ENCODE assay signal across 14 cellular contexts in the genomic region with DNA sequence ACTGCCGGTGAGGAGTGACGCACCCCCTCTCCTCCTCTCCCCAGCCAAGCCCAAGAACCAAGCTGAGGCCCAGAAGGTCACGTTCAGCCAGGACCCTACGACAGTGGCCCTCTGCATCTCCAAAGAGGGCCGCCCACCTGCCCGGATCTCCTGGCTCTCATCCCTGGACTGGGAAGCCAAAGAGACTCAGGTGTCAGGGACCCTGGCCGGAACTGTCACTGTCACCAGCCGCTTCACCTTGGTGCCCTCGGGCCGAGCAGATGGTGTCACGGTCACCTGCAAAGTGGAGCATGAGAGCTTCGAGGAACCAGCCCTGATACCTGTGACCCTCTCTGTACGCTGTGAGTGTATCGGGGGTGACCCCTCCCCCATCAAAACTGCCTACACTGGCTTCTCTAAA. TPM values are rescaled to one million over a fixed set of nuclear protein-coding genes. Genes with fewer than 3 reads are reported as not detected.
DNase-seq lines count a peak whose midpoint lies in the region; ATAC-seq, FAIRE-seq and TF ChIP-seq lines count a peak whose summit lies in the region.
"Had no signal": no experiment of that assay in that cellular context is flagged by ENCODE, and none has a peak within 500 bp of the region (broad histone marks: within the 10 kb centered on the region; RNA-seq: fewer than 3 reads in every experiment).

No MANE protein-coding gene starts in this region.

- H3K4me2 ChIP-seq in K562 (ENCODE audit: insufficient read depth, low read length) (no peak overlapping the region), osteoblast (ENCODE audit: insufficient read depth, low read length) (no peak overlapping the region)

- no peak for TF ChIP-seq CTCF in K562 (IDR thresholded peaks at IDR 0.05 in 2 of 3, conservative IDR thresholded peaks at IDR 0.05 in 1 of 3; ENCODE audit: insufficient read depth in 2 of 3, low read depth in 1 of 3, low read length in 3 of 3)
- TF ChIP-seq CTCF in endothelial cell (IDR thresholded peaks at IDR 0.05; ENCODE audit: unreplicated experiment), result no peak
- no peak for TF ChIP-seq CTCF in osteoblast (IDR thresholded peaks at IDR 0.05; ENCODE audit: extremely low read depth, low read depth, low read length)
- TF ChIP-seq CTCF in type B pancreatic cell (conservative IDR thresholded peaks at IDR 0.05), result no peak

- H3K4me1 Mint-ChIP-seq in endothelial cell (ENCODE audit: unreplicated experiment) (peaks cover 60% of the 10 kb centered on the region), type B pancreatic cell (ENCODE audit: unreplicated experiment) (peaks cover 10% of the 10 kb centered on the region)

- TF ChIP-seq EP300 in K562 (IDR thresholded peaks at IDR 0.05; ENCODE audit: low read length), result no peak

- H3K9me1 ChIP-seq in K562 (ENCODE audit: control insufficient read depth, insufficient read depth, low read length), result no peaks in the 10 kb centered on the region

- H3K9ac ChIP-seq in K562 (ENCODE audit: insufficient read depth in 1 of 2, low read depth in 2 of 2, low read length in 2 of 2), result no peak overlapping the region

- in situ Hi-C loops in K562 (cut with MboI), result no loop called here

- BruUV-seq in K562 (replicated peaks; lab: Mats Ljungman, UMichigan), result no TSS peak

- H3K27me3 ChIP-seq in K562 (ENCODE audit: control insufficient read depth in 2 of 2, insufficient read depth in 2 of 2, low read length in 2 of 2) (no peaks in the 10 kb centered on the region), osteoblast (ENCODE audit: insufficient read depth, low read length) (no peaks in the 10 kb centered on the region)

- peak overlapping the region; percentile 87 for H3K27ac Mint-ChIP-seq in endothelial cell (ENCODE audit: unreplicated experiment)
- peak overlapping the region; percentile 57 for H3K27ac Mint-ChIP-seq in type B pancreatic cell
- H3K27ac Mint-ChIP-seq: CD8-positive, alpha-beta memory T cell; H9 had no signal

- no peak for FAIRE-seq in K562 (lab: Jason Lieb, UNC)
- FAIRE-seq: GM19239, HTR-8/SVneo had no signal

- H3K27ac ChIP-seq in K562 (ENCODE audit: extremely low read depth, low read depth, low read length) (no peak overlapping the region), osteoblast (ENCODE audit: low read depth, low read length) (no peak overlapping the region)

- intact Hi-C loops in K562 (cut with micrococcal nuclease), result no loop called here

- ATAC-seq in K562, result no peak

- H3K9me3 Mint-ChIP-seq in endothelial cell (ENCODE audit: unreplicated experiment), result no peaks in the 10 kb centered on the region
- no peaks in the 10 kb centered on the region for H3K9me3 Mint-ChIP-seq in type B pancreatic cell
- H3K9me3 Mint-ChIP-seq: CD14-positive monocyte; CD8-positive, alpha-beta memory T cell; H9 had no signal

- H3K36me3 Mint-ChIP-seq in endothelial cell (ENCODE audit: low read depth, unreplicated experiment), result peaks cover 66% of the 10 kb centered on the region
- peaks cover 32% of the 10 kb centered on the region for H3K36me3 Mint-ChIP-seq in type B pancreatic cell

- H3K79me2 ChIP-seq in K562 (ENCODE audit: control insufficient read depth, insufficient read depth, low read length) (no peaks in the 10 kb centered on the region), osteoblast (ENCODE audit: insufficient read depth, low read length) (peaks cover 5% of the 10 kb centered on the region)

- DNase-seq in K562 (ENCODE audit: extremely low read depth in 1 of 4, low spot score in 3 of 4) (peak in 1 of 4 experiments; percentile 5), endothelial cell (ENCODE audit: low spot score) (no peak), osteoblast (ENCODE audit: insufficient read length, low spot score, missing footprints) (peak; percentile 49), type B pancreatic cell (ENCODE audit: extremely low spot score, unreplicated experiment) (no peak), 8988T (no peak), KG1 (lab: John Stamatoyannopoulos, UW) (no peak)
- DNase-seq: DMS53, GF-D8, GOT3, H9 had no signal

- no peak overlapping the region for H2AFZ ChIP-seq in K562 (ENCODE audit: low read depth, low read length)
- no peak overlapping the region for H2AFZ ChIP-seq in osteoblast (ENCODE audit: low read length)

- H3K4me1 ChIP-seq in K562 (replicated peaks in 1 of 2; ENCODE audit: control insufficient read depth in 2 of 2, insufficient read depth in 2 of 2, low read length in 2 of 2) (peaks cover 0 to 4% of the 10 kb centered on the region in 2 experiments; a peak in 1 of 5 replicates), osteoblast (ENCODE audit: insufficient read depth, low read length) (peaks cover 19% of the 10 kb centered on the region)

- no peaks in the 10 kb centered on the region for H3K9me3 ChIP-seq in K562 (replicated peaks; ENCODE audit: control insufficient read depth, insufficient read depth, low read depth, low read length)
- no peaks in the 10 kb centered on the region for H3K9me3 ChIP-seq in osteoblast (ENCODE audit: low read depth, low read length)

- 89% methylated on average over 13 of the region's 14 CpGs for WGBS in K562 (ENCODE audit: insufficient coverage, low coverage, missing lambda C conversion rate)

- POLR2A ChIA-PET in K562 (lab: Yijun Ruan, JAX), result interaction anchor here (0.6 to 1.4 kb wide), 2 partner anchors 18 to 547 kb away, joined by 3 to 4 read pairs; no protein-coding TSS in a partner anchor

- H3K36me3 ChIP-seq in K562 (ENCODE audit: control insufficient read depth, insufficient read depth, low read length), result peaks cover 64% of the 10 kb centered on the region
- H3K36me3 ChIP-seq in osteoblast (ENCODE audit: insufficient read depth, low read length), result peaks cover 56% of the 10 kb centered on the region

- no peak overlapping the region for H3K4me3 ChIP-seq in K562
- no peak overlapping the region for H3K4me3 ChIP-seq in osteoblast (ENCODE audit: insufficient read depth, low read length)

- H3K27me3 Mint-ChIP-seq in endothelial cell (ENCODE audit: unreplicated experiment) (peaks cover 27% of the 10 kb centered on the region), type B pancreatic cell (no peaks in the 10 kb centered on the region)

- CTCF ChIA-PET in K562 (lab: Yijun Ruan, JAX; ENCODE audit: low intra/inter-chr PET ratio), result no interaction called here

- no peak for TF ChIP-seq RAD21 in K562 (CRISPR knock-in tag; conservative IDR thresholded peaks at IDR 0.05 in 1 of 2, IDR thresholded peaks at IDR 0.05 in 1 of 2)

- H3K4me3 Mint-ChIP-seq in endothelial cell (ENCODE audit: unreplicated experiment), result peak overlapping the region; percentile 76
- H3K4me3 Mint-ChIP-seq in type B pancreatic cell, result no peak overlapping the region
- H3K4me3 Mint-ChIP-seq: CD14-positive monocyte; CD8-positive, alpha-beta memory T cell; H9 had no signal

- no peak for TF ChIP-seq POLR2A in K562 (conservative IDR thresholded peaks at IDR 0.05)

- H4K20me1 ChIP-seq in K562 (replicated peaks; ENCODE audit: control insufficient read depth, insufficient read depth, low read length) (no peaks in the 10 kb centered on the region), osteoblast (ENCODE audit: insufficient read depth, low read length) (peaks cover 15% of the 10 kb centered on the region)

RNA-seq across cellular contexts. Expression of gene TOMM40, which starts 19.2 kb away (rescaled TPM):
- total RNA-seq in K562 (2011; cell fraction: chromatin; rRNA removed; ENCODE audit: low replicate concordance), result 24.5 and 69.0 TPM in 2 replicates
- total RNA-seq in K562 (2011; cell fraction: nucleolus; rRNA removed), result 64.5 and 69.3 TPM in 2 replicates
- 42.7 and 46.9 TPM in 2 replicates for total RNA-seq in K562 (2011; cell fraction: nucleoplasm; rRNA removed)
- 194 and 237 TPM in 2 replicates for total RNA-seq in K562 (2014; rRNA removed)
- total RNA-seq in K562 (2014; rRNA removed; fragmentation: Illumina TruSeq; extraction: Trizol), result 71.1 and 81.5 TPM in 2 replicates
- 165 and 169 TPM in 2 replicates for total RNA-seq in K562 (2015; rRNA removed; fragmentation: Illumina TruSeq; extraction: Trizol)
- total RNA-seq in K562 (2021), result 290 and 296 TPM in 2 replicates
- polyA plus RNA-seq in K562 (2011; rRNA removed), result 101 and 117 TPM in 2 replicates
- polyA plus RNA-seq in K562 (2011; cell fraction: cytosol; rRNA removed), result 146 and 312 TPM in 2 replicates
- 73.1 and 101 TPM in 2 replicates for polyA plus RNA-seq in K562 (2011; cell fraction: nucleus; rRNA removed)
- 116 and 170 TPM in 2 replicates for polyA plus RNA-seq in K562 (2012)
- polyA plus RNA-seq in K562 (2014; fragmentation: Illumina TruSeq; extraction: Trizol), result 160 and 200 TPM in 2 replicates
- polyA plus RNA-seq in K562 (2014; fragmentation: Nextera tagmentation; extraction: Ambion mirVana), result 1 to 10 TPM in 1 of 2 experiments, under 1 TPM in 1; 0.89 to 5.4 TPM
- 192 and 229 TPM in 2 replicates for polyA plus RNA-seq in K562 (2014; rRNA removed)
- polyA minus RNA-seq in K562 (2011; rRNA and poly(A)+ RNA removed), result 34.9 and 75.1 TPM in 2 replicates
- 71.0 and 79.5 TPM in 2 replicates for polyA minus RNA-seq in K562 (2011; cell fraction: cytosol; rRNA and poly(A)+ RNA removed)
- polyA minus RNA-seq in K562 (2011; cell fraction: nucleus; rRNA and poly(A)+ RNA removed), result 22.6 and 24.0 TPM in 2 replicates
- total RNA-seq in endothelial cell (ENCODE audit: unreplicated experiment), result 60.5 TPM
- 28.3 and 31.8 TPM in 2 replicates for total RNA-seq in osteoblast
- 75.1 and 77.8 TPM in 2 replicates for total RNA-seq in type B pancreatic cell (ENCODE audit: low replicate concordance)

RNA-seq across cellular contexts. Expression of gene NECTIN2, which starts 25.7 kb away (rescaled TPM):
- 51.7 and 114 TPM in 2 replicates for total RNA-seq in K562 (2011; cell fraction: chromatin; rRNA removed; ENCODE audit: low replicate concordance)
- total RNA-seq in K562 (2011; cell fraction: nucleolus; rRNA removed), result 140 and 162 TPM in 2 replicates
- 124 and 148 TPM in 2 replicates for total RNA-seq in K562 (2011; cell fraction: nucleoplasm; rRNA removed)
- total RNA-seq in K562 (2014; rRNA removed) (65.3 and 78.5 TPM in 2 replicates), K562 (2014; rRNA removed; fragmentation: Illumina TruSeq; extraction: Trizol) (29.8 and 34.9 TPM in 2 replicates), K562 (2015; rRNA removed; fragmentation: Illumina TruSeq; extraction: Trizol) (33.8 and 36.5 TPM in 2 replicates), K562 (2021) (83.6 and 84.8 TPM in 2 replicates), endothelial cell (ENCODE audit: unreplicated experiment) (342 TPM), osteoblast (38.9 and 46.0 TPM in 2 replicates), type B pancreatic cell (ENCODE audit: low replicate concordance) (123 and 203 TPM in 2 replicates)
- polyA plus RNA-seq in K562 (2011; rRNA removed) (32.7 and 73.0 TPM in 2 replicates), K562 (2014; fragmentation: Illumina TruSeq; extraction: Trizol) (92.7 and 94.9 TPM in 2 replicates), K562 (2014; fragmentation: Nextera tagmentation; extraction: Ambion mirVana) (1 to 10 TPM; 3.9 to 4.9 TPM), K562 (2014; rRNA removed) (41.4 and 43.6 TPM in 2 replicates)
- polyA plus RNA-seq in K562 (2011; cell fraction: cytosol; rRNA removed), result 78.1 and 87.1 TPM in 2 replicates
- polyA plus RNA-seq in K562 (2011; cell fraction: nucleus; rRNA removed), result 35.6 and 37.9 TPM in 2 replicates
- 76.8 and 118 TPM in 2 replicates for polyA plus RNA-seq in K562 (2012)
- 29.4 and 29.7 TPM in 2 replicates for polyA minus RNA-seq in K562 (2011; rRNA and poly(A)+ RNA removed)
- 43.7 and 44.6 TPM in 2 replicates for polyA minus RNA-seq in K562 (2011; cell fraction: cytosol; rRNA and poly(A)+ RNA removed)
- 9.2 and 15.6 TPM in 2 replicates for polyA minus RNA-seq in K562 (2011; cell fraction: nucleus; rRNA and poly(A)+ RNA removed)

RNA-seq across cellular contexts. Expression of gene APOE, which starts 33.8 kb away (rescaled TPM):
- total RNA-seq in K562 (2011; cell fraction: chromatin; rRNA removed; ENCODE audit: low replicate concordance), result 12.0 and 25.1 TPM in 2 replicates
- total RNA-seq in K562 (2011; cell fraction: nucleolus; rRNA removed), result 54.6 and 64.9 TPM in 2 replicates
- 29.0 and 36.6 TPM in 2 replicates for total RNA-seq in K562 (2011; cell fraction: nucleoplasm; rRNA removed)
- total RNA-seq in K562 (2014; rRNA removed) (113 and 122 TPM in 2 replicates), K562 (2014; rRNA removed; fragmentation: Illumina TruSeq; extraction: Trizol) (5.9 and 11.8 TPM in 2 replicates), K562 (2015; rRNA removed; fragmentation: Illumina TruSeq; extraction: Trizol) (180 and 204 TPM in 2 replicates), K562 (2021) (88.7 and 92.0 TPM in 2 replicates), endothelial cell (ENCODE audit: unreplicated experiment) (258 TPM), osteoblast (44.5 and 46.6 TPM in 2 replicates), type B pancreatic cell (ENCODE audit: low replicate concordance) (168 and 209 TPM in 2 replicates)
- polyA plus RNA-seq in K562 (2011; rRNA removed) (27.5 and 37.5 TPM in 2 replicates), K562 (2014; fragmentation: Illumina TruSeq; extraction: Trizol) (17.5 and 32.7 TPM in 2 replicates), K562 (2014; fragmentation: Nextera tagmentation; extraction: Ambion mirVana) (under 1 TPM in 1 of 2 experiments, not detected in 1; 0.14 TPM), K562 (2014; rRNA removed) (124 TPM in 2 replicates)
- 86.2 and 145 TPM in 2 replicates for polyA plus RNA-seq in K562 (2011; cell fraction: cytosol; rRNA removed)
- 25.5 and 31.9 TPM in 2 replicates for polyA plus RNA-seq in K562 (2011; cell fraction: nucleus; rRNA removed)
- 228 and 283 TPM in 2 replicates for polyA plus RNA-seq in K562 (2012)
- polyA minus RNA-seq in K562 (2011; rRNA and poly(A)+ RNA removed), result 3.9 and 4.7 TPM in 2 replicates
- 11.5 and 23.0 TPM in 2 replicates for polyA minus RNA-seq in K562 (2011; cell fraction: cytosol; rRNA and poly(A)+ RNA removed)
- polyA minus RNA-seq in K562 (2011; cell fraction: nucleus; rRNA and poly(A)+ RNA removed), result 3.8 and 6.4 TPM in 2 replicates
- polyA plus RNA-seq: CD8-positive, alpha-beta memory T cell had no signal

RNA-seq across cellular contexts. Expression of gene APOC1, which starts 42.6 kb away (rescaled TPM):
- 15.7 and 30.4 TPM in 2 replicates for total RNA-seq in K562 (2011; cell fraction: chromatin; rRNA removed; ENCODE audit: low replicate concordance)
- total RNA-seq in K562 (2011; cell fraction: nucleolus; rRNA removed), result 70.0 and 74.0 TPM in 2 replicates
- 46.3 and 59.4 TPM in 2 replicates for total RNA-seq in K562 (2011; cell fraction: nucleoplasm; rRNA removed)
- total RNA-seq in K562 (2014; rRNA removed) (151 and 190 TPM in 2 replicates), K562 (2014; rRNA removed; fragmentation: Illumina TruSeq; extraction: Trizol) (134 and 155 TPM in 2 replicates), K562 (2015; rRNA removed; fragmentation: Illumina TruSeq; extraction: Trizol) (305 and 312 TPM in 2 replicates), K562 (2021) (220 and 308 TPM in 2 replicates), endothelial cell (ENCODE audit: unreplicated experiment) (44.8 TPM), osteoblast (1.2 and 1.4 TPM in 2 replicates), type B pancreatic cell (ENCODE audit: low replicate concordance) (76.3 and 145 TPM in 2 replicates)
- polyA plus RNA-seq in K562 (2011; rRNA removed) (115 and 174 TPM in 2 replicates), K562 (2014; fragmentation: Illumina TruSeq; extraction: Trizol) (239 and 302 TPM in 2 replicates), K562 (2014; fragmentation: Nextera tagmentation; extraction: Ambion mirVana) (100 to 1,000 TPM; 371 to 408 TPM), K562 (2014; rRNA removed) (184 and 227 TPM in 2 replicates)
- polyA plus RNA-seq in K562 (2011; cell fraction: cytosol; rRNA removed), result 112 and 124 TPM in 2 replicates
- polyA plus RNA-seq in K562 (2011; cell fraction: nucleus; rRNA removed), result 50.9 and 80.6 TPM in 2 replicates
- 460 and 496 TPM in 2 replicates for polyA plus RNA-seq in K562 (2012)
- polyA minus RNA-seq in K562 (2011; rRNA and poly(A)+ RNA removed), result 22.7 and 22.9 TPM in 2 replicates
- 60.6 and 76.4 TPM in 2 replicates for polyA minus RNA-seq in K562 (2011; cell fraction: cytosol; rRNA and poly(A)+ RNA removed)
- 2.2 and 14.6 TPM in 2 replicates for polyA minus RNA-seq in K562 (2011; cell fraction: nucleus; rRNA and poly(A)+ RNA removed)
- polyA plus RNA-seq: CD14-positive monocyte; CD8-positive, alpha-beta memory T cell had no signal
